Comparison of ENCODE assay signal across 10 cellular contexts in genomic region chr12:8235316-8236157, GRCh38. TPM values are rescaled to one million over a fixed set of nuclear protein-coding genes. Genes with fewer than 3 reads are reported as not detected.
DNase-seq lines count a peak whose midpoint lies in the region; FAIRE-seq and TF ChIP-seq lines count a peak whose summit lies in the region.
"Not testable (repeated sequence)": the region's sequence is repeated elsewhere in the genome, so short reads cannot be mapped to it uniquely, and the experiment has no call there.
"Had no signal": no experiment of that assay in that cellular context is flagged by ENCODE, and none has a peak within 500 bp of the region (broad histone marks: within the 10 kb centered on the region; RNA-seq: fewer than 3 reads in every experiment).

No MANE protein-coding gene starts in this region.

- not testable (repeated sequence) for H3K4me1 Mint-ChIP-seq in astrocyte (ENCODE audit: low read depth, unreplicated experiment)

- not testable (repeated sequence) for TF ChIP-seq CTCF in BJ (IDR thresholded peaks at IDR 0.05; ENCODE audit: insufficient read depth, low read depth, low read length); astrocyte (IDR thresholded peaks at IDR 0.05; ENCODE audit: insufficient read depth, low read depth, low read length); fibroblast of lung (conservative IDR thresholded peaks at IDR 0.05 in 1 of 2, IDR thresholded peaks at IDR 0.05 in 1 of 2; ENCODE audit: low read depth in 1 of 2, low read length in 2 of 2)

- not testable (repeated sequence) for H3K36me3 ChIP-seq in BJ (ENCODE audit: control insufficient read depth, insufficient read depth, low read length); astrocyte (ENCODE audit: insufficient read depth, low read length); fibroblast of lung (ENCODE audit: control insufficient read depth, insufficient read depth, low read length)

- H3K9ac ChIP-seq in astrocyte (ENCODE audit: low read length); fibroblast of lung (ENCODE audit: insufficient read depth, low read length): not testable (repeated sequence)

- CTCF ChIA-PET in BJ (lab: Yijun Ruan, JAX): interaction anchor here (0.7 kb wide), 1 partner anchor 72 kb away, joined by 3 read pairs; no protein-coding TSS in a partner anchor

- H3K79me2 ChIP-seq in astrocyte (ENCODE audit: insufficient read depth, low read length); fibroblast of lung (ENCODE audit: control insufficient read depth, insufficient read depth, low read length): not testable (repeated sequence)

- not testable (repeated sequence) for H3K4me3 ChIP-seq in BJ (ENCODE audit: low read depth, low read length); astrocyte (ENCODE audit: insufficient read depth, low read depth, low read length); fibroblast of lung (replicated peaks in 1 of 4; ENCODE audit: control extremely low read depth in 1 of 4, insufficient read depth in 1 of 4, low read depth in 3 of 4, low read length in 4 of 4); skeletal muscle cell (ENCODE audit: low read depth, low read length)

- H4K20me1 ChIP-seq in astrocyte (ENCODE audit: insufficient read depth, low read length); fibroblast of lung (ENCODE audit: control insufficient read depth, extremely low read depth, insufficient read depth, low read length): not testable (repeated sequence)

- not testable (repeated sequence) for H3K4me2 ChIP-seq in astrocyte (ENCODE audit: low read length); fibroblast of lung (ENCODE audit: extremely low read depth, insufficient read depth, low read length)

- not testable (repeated sequence) for H3K27me3 ChIP-seq in BJ (ENCODE audit: control insufficient read depth, insufficient read depth, low read length); astrocyte (ENCODE audit: insufficient read depth, low read length); fibroblast of lung (ENCODE audit: control insufficient read depth, insufficient read depth, low read length)

- POLR2A ChIA-PET in BJ (lab: Charles Lee): not testable (repeated sequence)

- H3K27ac Mint-ChIP-seq in astrocyte (ENCODE audit: unreplicated experiment): peak overlapping the region; percentile 58

- DNase-seq in BJ (ENCODE audit: low read depth): peak; percentile 73
- DNase-seq in GM04504 (ENCODE audit: low read depth): peak; percentile 58
- peak; percentile 56 for DNase-seq in HT1080 (ENCODE audit: low read depth)
- peak; percentile 73 for DNase-seq in RCC 7860 (ENCODE audit: low spot score)
- peak; percentile 74 for DNase-seq in astrocyte (ENCODE audit: low read depth)
- DNase-seq in fibroblast of lung (ENCODE audit: low read depth in 2 of 2): peak; percentile 44 to 80
- DNase-seq in hepatic stellate cell (ENCODE audit: low spot score): peak; percentile 38
- peak; percentile 19 for DNase-seq in skeletal muscle cell (ENCODE audit: low read depth)

- not testable (repeated sequence) for FAIRE-seq in RCC 7860 (lab: Jason Lieb, UNC); astrocyte (lab: Jason Lieb, UNC)

- not testable (repeated sequence) for H3K27me3 Mint-ChIP-seq in astrocyte (ENCODE audit: low read depth, unreplicated experiment)

- H3K4me1 ChIP-seq in astrocyte (ENCODE audit: insufficient read depth, low read length); fibroblast of lung (ENCODE audit: control insufficient read depth, extremely low read depth, insufficient read depth, low read length): not testable (repeated sequence)

- H3K4me3 Mint-ChIP-seq in astrocyte (ENCODE audit: unreplicated experiment): not testable (repeated sequence)

- not testable (repeated sequence) for H3K36me3 Mint-ChIP-seq in astrocyte (ENCODE audit: low read depth, unreplicated experiment)

- H3K27ac ChIP-seq in astrocyte (ENCODE audit: low read depth, low read length): not testable (repeated sequence)
- H3K27ac ChIP-seq in fibroblast of lung (ENCODE audit: insufficient read depth, low read length): peak overlapping the region; percentile 62

- not testable (repeated sequence) for H3K9me3 ChIP-seq in astrocyte (ENCODE audit: insufficient read depth, low read depth, low read length); fibroblast of lung (ENCODE audit: control insufficient read depth, insufficient read depth, low read depth, low read length)

- H2AFZ ChIP-seq in astrocyte (ENCODE audit: low read depth, low read length); fibroblast of lung (ENCODE audit: low read length): not testable (repeated sequence)

- H3K9me3 Mint-ChIP-seq in astrocyte (ENCODE audit: unreplicated experiment): not testable (repeated sequence)

RNA-seq across cellular contexts. Expression of gene FAM90A1, which starts 8.1 kb away (rescaled TPM):
- polyA plus RNA-seq in BJ (2011; rRNA removed) (0.20 and 0.22 TPM in 2 replicates), fibroblast of lung (0.05 and 0.08 TPM in 2 replicates)
- 0.09 and 0.10 TPM in 2 replicates for polyA minus RNA-seq in BJ (2011; rRNA and poly(A)+ RNA removed)
- not detected in 2 replicates for total RNA-seq in HT1080 (2014; rRNA removed; shearing (Covaris generic))
- 0.02 TPM in 1 of 2 replicates, not detected in the other for polyA plus RNA-seq in HT1080 (2015; cell fraction: cytosol; rRNA removed)
- polyA plus RNA-seq in HT1080 (2015; cell fraction: nucleus; rRNA removed): not detected in 2 replicates
- total RNA-seq in astrocyte (not detected in 2 replicates), fibroblast of lung (0.26 and 0.33 TPM in 2 replicates)
- polyA plus RNA-seq in fibroblast of lung (2012): 0.10 and 0.14 TPM in 2 replicates
- 0.56 TPM in 1 of 2 replicates, not detected in the other for polyA minus RNA-seq in fibroblast of lung (ENCODE audit: low replicate concordance)
- total RNA-seq: NCI-H460, SK-MEL-5 had no signal

Comparison
In these comparisons a context has a peak if more than half of its experiments do, and no peak if none do; other contexts are left out.
1. DNase-seq: peak in every context shown above with its lines; median percentile 74 in astrocyte; 73 in BJ; 73 in RCC 7860; 62 in fibroblast of lung; 58 in GM04504; 56 in HT1080; 38 in hepatic stellate cell; 19 in skeletal muscle cell.